In the genomic region with DNA sequence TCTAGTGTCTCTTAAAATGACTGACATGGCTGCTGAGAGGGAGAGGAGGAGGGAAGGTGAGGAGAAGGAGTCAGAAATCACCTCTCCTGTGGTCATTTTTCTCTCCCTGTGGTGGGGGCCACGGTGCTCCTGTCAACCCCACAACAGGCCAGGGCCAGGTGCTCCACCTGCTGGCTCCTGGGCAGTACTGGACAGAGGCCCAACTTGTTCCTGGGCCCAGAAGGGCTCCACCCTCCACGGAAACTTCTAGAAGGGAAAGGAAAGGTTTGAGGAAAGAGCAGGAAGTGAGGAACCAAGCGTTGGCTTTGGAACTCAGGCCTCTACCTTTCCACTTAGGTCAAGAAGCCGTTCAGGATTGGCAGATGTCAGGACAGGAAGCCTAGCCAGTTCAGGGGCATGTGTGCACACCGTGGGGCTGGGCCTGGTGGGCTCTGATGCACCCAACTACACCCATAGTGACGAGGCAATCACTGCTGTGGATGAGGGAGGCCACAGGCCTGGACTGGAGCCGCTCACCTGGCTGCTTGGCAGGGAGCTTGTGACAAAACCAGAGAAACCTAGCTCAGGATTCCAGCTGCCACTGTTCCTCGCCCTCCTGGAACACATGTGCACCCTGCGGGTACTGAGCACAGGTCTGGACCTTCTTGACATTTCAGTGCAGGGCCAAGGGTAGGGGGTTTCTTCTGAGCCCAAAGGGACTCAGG, we compare ENCODE assay signal across 9 cellular contexts. TPM values are rescaled to one million over a fixed set of nuclear protein-coding genes. Genes with fewer than 3 reads are reported as not detected.
DNase-seq lines count a peak whose midpoint lies in the region; ATAC-seq and TF ChIP-seq lines count a peak whose summit lies in the region.
"Had no signal": no experiment of that assay in that cellular context is flagged by ENCODE, and none has a peak within 500 bp of the region (broad histone marks: within the 10 kb centered on the region; RNA-seq: fewer than 3 reads in every experiment).

No MANE protein-coding gene starts in this region.

- peaks cover 19% of the 10 kb centered on the region for H3K27me3 ChIP-seq in kidney epithelial cell (ENCODE audit: control insufficient read depth, insufficient read depth, low read length)
- H3K27me3 ChIP-seq in gastrocnemius medialis: no peaks in the 10 kb centered on the region

- POLR2A ChIA-PET in activated CD4-positive, alpha-beta memory T cell treated with anti-CD3 and anti-CD28 coated beads, Interleukin-2, amount 10 ng/mL, durations not matched to agents 7 days and 5 days (lab: Charles Lee): no interaction called here

- H3K4me1 ChIP-seq in gastrocnemius medialis: no peaks in the 10 kb centered on the region

- no peaks in the 10 kb centered on the region for H3K36me3 Mint-ChIP-seq in Calu3 (ENCODE audit: insufficient read depth, unreplicated experiment)
- no peaks in the 10 kb centered on the region for H3K36me3 Mint-ChIP-seq in activated CD4-positive, alpha-beta memory T cell treated with anti-CD3 and anti-CD28 coated beads, Interleukin-2, amount 10 ng/mL, durations not matched to agents 7 days and 5 days (ENCODE audit: low read depth)

- no peaks in the 10 kb centered on the region for H3K4me1 Mint-ChIP-seq in Calu3 (ENCODE audit: low read depth, unreplicated experiment)
- no peaks in the 10 kb centered on the region for H3K4me1 Mint-ChIP-seq in activated CD4-positive, alpha-beta memory T cell treated with anti-CD3 and anti-CD28 coated beads, Interleukin-2, amount 10 ng/mL, durations not matched to agents 7 days and 5 days

- H3K27ac Mint-ChIP-seq in Calu3 (ENCODE audit: unreplicated experiment): no peak overlapping the region
- H3K27ac Mint-ChIP-seq in activated CD4-positive, alpha-beta memory T cell treated with anti-CD3 and anti-CD28 coated beads, Interleukin-2, amount 10 ng/mL, durations not matched to agents 7 days and 5 days: no peak overlapping the region

- H3K36me3 ChIP-seq in kidney epithelial cell (ENCODE audit: control insufficient read depth, insufficient read depth, low read length) (no peaks in the 10 kb centered on the region), gastrocnemius medialis (no peaks in the 10 kb centered on the region)

- no peak for TF ChIP-seq POLR2A in gastrocnemius medialis (IDR thresholded peaks at IDR 0.05)

- no peak for ATAC-seq in gastrocnemius medialis

- no peaks in the 10 kb centered on the region for H3K9me3 Mint-ChIP-seq in Calu3 (ENCODE audit: low read depth, unreplicated experiment)
- H3K9me3 Mint-ChIP-seq in activated CD4-positive, alpha-beta memory T cell treated with anti-CD3 and anti-CD28 coated beads, Interleukin-2, amount 10 ng/mL, durations not matched to agents 7 days and 5 days: no peaks in the 10 kb centered on the region

- in situ Hi-C loops in gastrocnemius medialis (cut with MboI; ENCODE audit: low sequenced_read_pairs in 4 of 4): no loop called here

- H3K4me3 ChIP-seq in HFF-Myc (replicated peaks; ENCODE audit: low read depth, low read length) (no peak overlapping the region), kidney epithelial cell (ENCODE audit: low read depth, low read length) (no peak overlapping the region), gastrocnemius medialis (no peak overlapping the region)

- DNase-seq in Calu3 (peak; percentile 80), HFF-Myc (ENCODE audit: extremely low read depth, low read depth) (no peak), kidney epithelial cell (ENCODE audit: low read depth) (no peak), pons (ENCODE audit: low spot score) (no peak), putamen (ENCODE audit: low spot score) (no peak), gastrocnemius medialis (no peak)
- peak; percentile 30 for DNase-seq in activated CD4-positive, alpha-beta memory T cell treated with anti-CD3 and anti-CD28 coated beads, Interleukin-2, amount 10 ng/mL, durations not matched to agents 7 days and 5 days
- no peak for DNase-seq in stimulated activated naive CD4-positive, alpha-beta T cell treated with Interleukin-2 at 50 U/mL for 16 hours (lab: John Stamatoyannopoulos, UW)
- DNase-seq: left cardiac atrium had no signal

- CTCF ChIA-PET in Calu3 (lab: Charles Lee): interaction anchor here (0.7 kb wide), 1 partner anchor 53 kb away, joined by 3 read pairs; no protein-coding TSS in a partner anchor
- CTCF ChIA-PET in activated CD4-positive, alpha-beta memory T cell treated with anti-CD3 and anti-CD28 coated beads, Interleukin-2, amount 10 ng/mL, durations not matched to agents 7 days and 5 days (lab: Charles Lee): no interaction called here

- H3K4me3 Mint-ChIP-seq in Calu3 (ENCODE audit: low read depth, unreplicated experiment): no peak overlapping the region
- no peak overlapping the region for H3K4me3 Mint-ChIP-seq in activated CD4-positive, alpha-beta memory T cell treated with anti-CD3 and anti-CD28 coated beads, Interleukin-2, amount 10 ng/mL, durations not matched to agents 7 days and 5 days

- peaks cover 43% of the 10 kb centered on the region for H3K27me3 Mint-ChIP-seq in Calu3 (ENCODE audit: unreplicated experiment)
- peaks cover 6% of the 10 kb centered on the region for H3K27me3 Mint-ChIP-seq in activated CD4-positive, alpha-beta memory T cell treated with anti-CD3 and anti-CD28 coated beads, Interleukin-2, amount 10 ng/mL, durations not matched to agents 7 days and 5 days

- no peaks in the 10 kb centered on the region for H3K9me3 ChIP-seq in gastrocnemius medialis

- peak; percentile 94 for TF ChIP-seq CTCF in Calu3 (IDR thresholded peaks at IDR 0.05; ENCODE audit: unreplicated experiment)
- TF ChIP-seq CTCF in HFF-Myc (IDR thresholded peaks at IDR 0.05; ENCODE audit: low read depth, low read length, missing control alignments): peak; percentile 60
- TF ChIP-seq CTCF in kidney epithelial cell (IDR thresholded peaks at IDR 0.05; ENCODE audit: insufficient read depth, low read length, poor library complexity, severe bottlenecking): peak; percentile 90
- TF ChIP-seq CTCF in gastrocnemius medialis (IDR thresholded peaks at IDR 0.05 in 4 of 5, conservative IDR thresholded peaks at IDR 0.05 in 1 of 5): peak in 2 of 5 experiments; percentile 28 to 31

- no peak overlapping the region for H3K27ac ChIP-seq in gastrocnemius medialis

- intact Hi-C loops in Calu3 (cut with micrococcal nuclease; ENCODE audit: unreplicated experiment): no loop called here
- intact Hi-C loops in gastrocnemius medialis (cut with DNase I; ENCODE audit: low total_unique reads): no loop called here

- no TSS peak for BruUV-seq in Calu3 (replicated peaks; lab: Mats Ljungman, UMichigan)

RNA-seq across cellular contexts. Expression of a gene that starts 36.1 kb away (rescaled TPM):
- total RNA-seq in Calu3 (2022) (5.2 and 6.1 TPM in 2 replicates), kidney epithelial cell (1.5 and 2.0 TPM in 2 replicates), gastrocnemius medialis (under 1 TPM in 1 of 4 donors, not detected in 3; 0.19 TPM)
- not detected for total RNA-seq in activated CD4-positive, alpha-beta memory T cell treated with anti-CD3 and anti-CD28 coated beads, Interleukin-2, amount 10 ng/mL, durations not matched to agents 7 days and 5 days

Comparison
In these comparisons a context has a peak if more than half of its experiments do, and no peak if none do; other contexts are left out.
1. DNase-seq: peak in Calu3 (single experiment) and activated CD4-positive, alpha-beta memory T cell treated with anti-CD3 and anti-CD28 coated beads, Interleukin-2, amount 10 ng/mL, durations not matched to agents 7 days and 5 days (single experiment); none in HFF-Myc (single experiment), kidney epithelial cell (single experiment), pons (single experiment), putamen (single experiment), gastrocnemius medialis (0 of 2) and stimulated activated naive CD4-positive, alpha-beta T cell treated with Interleukin-2 at 50 U/mL for 16 hours (single experiment).